Comparison of ENCODE assay signal across 1 cellular context in genomic region chr1:24119859-24120756, GRCh38.
TF ChIP-seq lines count a peak whose summit lies in the region.

No MANE protein-coding gene starts in this region.

TF ChIP-seq in K562, 482 proteins besides CTCF, POLR2A, EP300 and RAD21 (continued from another document):
- TF ChIP-seq ZBTB9 (CRISPR knock-in tag; IDR thresholded peaks at IDR 0.05): 0 out of 2 replicates have a peak, but pooled peaks have one; percentile 61
- 0 out of 2 replicates have a peak, but pooled peaks have one; percentile 22 for TF ChIP-seq ZBTB1 (CRISPR knock-in tag; IDR thresholded peaks at IDR 0.05; ENCODE audit: borderline replicate concordance, low read depth)
- peak; percentile 65 for TF ChIP-seq ETV1 (tag; conservative IDR thresholded peaks at IDR 0.05; ENCODE audit: low read depth)
- TF ChIP-seq SMARCC2 (IDR thresholded peaks at IDR 0.05; ENCODE audit: low read depth): no peak
- peak; percentile 98 for TF ChIP-seq ZNF239 (CRISPR knock-in tag; IDR thresholded peaks at IDR 0.05)
- TF ChIP-seq ZNF740 (CRISPR knock-in tag; IDR thresholded peaks at IDR 0.05): 0 out of 2 replicates have a peak, but pooled peaks have one; percentile 22
- TF ChIP-seq ZNF740 (tag; IDR thresholded peaks at IDR 0.05): no peak
- TF ChIP-seq ELF1 (tag; IDR thresholded peaks at IDR 0.05): no peak
- no peak for TF ChIP-seq ZBTB12 (CRISPR knock-in tag; IDR thresholded peaks at IDR 0.05)
